Comparison of ENCODE assay signal across 16 cellular contexts in genomic region chr2:145740302-145740701, GRCh38.
DNase-seq lines count a peak whose midpoint lies in the region; ATAC-seq, FAIRE-seq and TF ChIP-seq lines count a peak whose summit lies in the region.
"Had no signal": no experiment of that assay in that cellular context is flagged by ENCODE, and none has a peak within 500 bp of the region (broad histone marks: within the 10 kb centered on the region; RNA-seq: fewer than 3 reads in every experiment).

No MANE protein-coding gene starts in this region.

- H2AFZ ChIP-seq in IMR-90 (replicated peaks; ENCODE audit: low read length, poor library complexity), result peak overlapping the region; percentile 61
- H2AFZ ChIP-seq in keratinocyte (ENCODE audit: control insufficient read depth, low read length), result peak overlapping the region; percentile 81
- H2AFZ ChIP-seq: neural progenitor cell had no signal

- peaks cover 19% of the 10 kb centered on the region for H3K4me1 Mint-ChIP-seq in activated CD8-positive, alpha-beta T cell treated with anti-CD3 and anti-CD28 coated beads for 36 hours (ENCODE audit: low read depth)
- peaks cover 4% of the 10 kb centered on the region for H3K4me1 Mint-ChIP-seq in activated CD8-positive, alpha-beta T cell treated with anti-CD3 and anti-CD28 coated beads, Interleukin-2, amount 10 ng/mL, durations not matched to agents 7 days and 5 days (ENCODE audit: low read depth)
- H3K4me1 Mint-ChIP-seq in activated naive CD8-positive, alpha-beta T cell treated with anti-CD3 and anti-CD28 coated beads for 36 hours, result peaks cover 10% of the 10 kb centered on the region
- H3K4me1 Mint-ChIP-seq: neural progenitor cell had no signal

- TF ChIP-seq CTCF in activated CD8-positive, alpha-beta T cell treated with anti-CD3 and anti-CD28 coated beads for 36 hours (IDR thresholded peaks at IDR 0.05), result no peak
- TF ChIP-seq CTCF in IMR-90 (conservative IDR thresholded peaks at IDR 0.05; ENCODE audit: low read depth, low read length) (no peak), keratinocyte (optimal IDR thresholded peaks at IDR 0.05 in 1 of 3, IDR thresholded peaks at IDR 0.05 in 1 of 3, conservative IDR thresholded peaks at IDR 0.05 in 1 of 3; ENCODE audit: extremely low read depth in 1 of 3, insufficient read depth in 2 of 3, low read length in 3 of 3) (no peak), omental fat pad (IDR thresholded peaks at IDR 0.05) (no peak)

- no peak overlapping the region for H4K91ac ChIP-seq in IMR-90 (ENCODE audit: insufficient read depth, low read depth, low read length)

- H3K4me1 ChIP-seq in IMR-90 (ENCODE audit: control insufficient read depth, insufficient read depth, low read length), result peaks cover 2% of the 10 kb centered on the region; the same call in 1 of the 2 replicates
- H3K4me1 ChIP-seq in keratinocyte (ENCODE audit: control insufficient read depth, extremely low read depth, insufficient read depth, low read length), result peaks cover 8% of the 10 kb centered on the region
- H3K4me1 ChIP-seq: Caco-2, neural progenitor cell, right lobe of liver had no signal

- no peak for TF ChIP-seq POLR2A in IMR-90 (IDR thresholded peaks at IDR 0.05; ENCODE audit: low read depth, low read length)

- dilution Hi-C loops in IMR-90 (cut with HindIII; ENCODE audit: low sequenced_read_pairs, unreplicated experiment) (no loop called here), keratinocyte (cut with MboI; ENCODE audit: extremely low pct_ligation_motif_present, low sequenced_read_pairs) (no loop called here)

- H3K9me1 ChIP-seq in IMR-90 (ENCODE audit: insufficient read depth, low read length) (no peaks in the 10 kb centered on the region), keratinocyte (ENCODE audit: control insufficient read depth, extremely low read depth, insufficient read depth, low read length) (no peaks in the 10 kb centered on the region)

- H4K8ac ChIP-seq in IMR-90 (ENCODE audit: low read depth in 2 of 2, low read length in 2 of 2), result peak overlapping the region in 1 of 2 experiments; percentile 68; a peak in 3 of 4 replicates

- no peak overlapping the region for H3K4me3 Mint-ChIP-seq in activated CD8-positive, alpha-beta T cell treated with anti-CD3 and anti-CD28 coated beads for 36 hours
- no peak overlapping the region for H3K4me3 Mint-ChIP-seq in activated CD8-positive, alpha-beta T cell treated with anti-CD3 and anti-CD28 coated beads, Interleukin-2, amount 10 ng/mL, durations not matched to agents 7 days and 5 days
- H3K4me3 Mint-ChIP-seq in activated naive CD8-positive, alpha-beta T cell treated with anti-CD3 and anti-CD28 coated beads for 36 hours, result no peak overlapping the region
- H3K4me3 Mint-ChIP-seq: activated T-cell treated with anti-CD3 and anti-CD28 coated beads, Interleukin-2, amount 50 U/mL, for 72 hours; neural progenitor cell had no signal

- H3K79me2 ChIP-seq in keratinocyte (ENCODE audit: control insufficient read depth, insufficient read depth, low read length), result no peaks in the 10 kb centered on the region

- H3K79me1 ChIP-seq in IMR-90 (ENCODE audit: low read depth in 1 of 2, low read length in 2 of 2), result no peaks in the 10 kb centered on the region

- H3K18ac ChIP-seq in IMR-90 (ENCODE audit: low read depth, low read length), result peak overlapping the region; percentile 20; the same call in 1 of the 2 replicates

- H2AK9ac ChIP-seq in IMR-90 (replicated peaks; ENCODE audit: low read depth, low read length, poor library complexity), result no peak overlapping the region

- no peak overlapping the region for H2BK15ac ChIP-seq in IMR-90 (ENCODE audit: low read depth, low read length)

- peak overlapping the region; percentile 63; the same call in 1 of the 2 replicates for H2BK120ac ChIP-seq in IMR-90 (ENCODE audit: low read depth, low read length)

- TF ChIP-seq RAD21 in IMR-90 (IDR thresholded peaks at IDR 0.05; ENCODE audit: low read length), result no peak

- peak overlapping the region; percentile 27; the same call in 1 of the 2 replicates for H2AK5ac ChIP-seq in IMR-90 (ENCODE audit: low read depth, low read length)

- no peak overlapping the region; the same call in 1 of the 2 replicates for H3K4me2 ChIP-seq in IMR-90 (ENCODE audit: low read depth, low read length)
- no peak overlapping the region for H3K4me2 ChIP-seq in keratinocyte (ENCODE audit: control insufficient read depth, extremely low read depth, insufficient read depth, low read depth, low read length)
- H3K4me2 ChIP-seq: neural progenitor cell had no signal

- no peaks in the 10 kb centered on the region for H3K36me3 ChIP-seq in IMR-90 (ENCODE audit: control insufficient read depth, insufficient read depth, low read length)
- H3K36me3 ChIP-seq in keratinocyte (ENCODE audit: control insufficient read depth in 2 of 2, extremely low read depth in 1 of 2, insufficient read depth in 2 of 2, low read length in 2 of 2), result no peaks in the 10 kb centered on the region
- H3K36me3 ChIP-seq: neural progenitor cell, right lobe of liver had no signal

- in situ Hi-C loops in IMR-90 (cut with MboI; ENCODE audit: low sequenced_read_pairs), result no loop called here

- no peaks in the 10 kb centered on the region for H3K9me3 ChIP-seq in IMR-90 (ENCODE audit: control insufficient read depth, insufficient read depth, low read length)
- no peaks in the 10 kb centered on the region for H3K9me3 ChIP-seq in keratinocyte (ENCODE audit: control insufficient read depth, low read depth, low read length)
- H3K9me3 ChIP-seq: Caco-2, right lobe of liver had no signal

- H3K4ac ChIP-seq in IMR-90 (ENCODE audit: low read depth, low read length), result peak overlapping the region; percentile 70; the same call in 1 of the 2 replicates

- H3K27ac ChIP-seq in IMR-90 (ENCODE audit: insufficient read depth, low read length), result no peak overlapping the region
- H3K27ac ChIP-seq in keratinocyte (ENCODE audit: control insufficient read depth, insufficient read depth, low read length), result no peak overlapping the region
- H3K27ac ChIP-seq: neural progenitor cell, right lobe of liver had no signal

- no peaks in the 10 kb centered on the region for H3K27me3 Mint-ChIP-seq in activated CD8-positive, alpha-beta T cell treated with anti-CD3 and anti-CD28 coated beads for 36 hours
- H3K27me3 Mint-ChIP-seq in activated CD8-positive, alpha-beta T cell treated with anti-CD3 and anti-CD28 coated beads, Interleukin-2, amount 10 ng/mL, durations not matched to agents 7 days and 5 days (ENCODE audit: low read depth), result no peaks in the 10 kb centered on the region
- H3K27me3 Mint-ChIP-seq in activated naive CD8-positive, alpha-beta T cell treated with anti-CD3 and anti-CD28 coated beads for 36 hours, result no peaks in the 10 kb centered on the region

- ATAC-seq in activated CD8-positive, alpha-beta T cell treated with anti-CD3 and anti-CD28 coated beads for 36 hours, result peak; percentile 31
- ATAC-seq in activated CD8-positive, alpha-beta T cell treated with anti-CD3 and anti-CD28 coated beads, Interleukin-2, amount 10 ng/mL, durations not matched to agents 7 days and 5 days, result no peak
- ATAC-seq in IMR-90 (ENCODE audit: low read depth) (no peak), omental fat pad (ENCODE audit: low FRiP score) (no peak), GM21367 (IDR thresholded peaks at IDR 0.05; ENCODE audit: unreplicated experiment) (no peak)
- ATAC-seq: right lobe of liver had no signal

- no peak for DNase-seq in activated CD8-positive, alpha-beta T cell treated with anti-CD3 and anti-CD28 coated beads for 36 hours
- DNase-seq in activated CD8-positive, alpha-beta T cell treated with anti-CD3 and anti-CD28 coated beads, Interleukin-2, amount 10 ng/mL, durations not matched to agents 7 days and 5 days, result no peak
- DNase-seq in IMR-90 (peak; percentile 68), keratinocyte (ENCODE audit: low read depth, low spot score) (no peak), HTR-8/SVneo (ENCODE audit: insufficient read length, low spot score) (no peak), omental fat pad (ENCODE audit: low spot score) (no peak)
- peak; percentile 1 for DNase-seq in activated naive CD8-positive, alpha-beta T cell treated with anti-CD3 and anti-CD28 coated beads for 36 hours
- DNase-seq: ACHN; activated T-cell treated with anti-CD3 and anti-CD28 coated beads, Interleukin-2, amount 50 U/mL, for 72 hours; Caco-2; NCI-H1092 treated with DMSO at 0.1 percent for 48 hours; NCI-H2171 treated with DMSO at 0.1 percent for 48 hours; right lobe of liver; stimulated activated CD4-positive, alpha-beta T cell treated with anti-CD3 and anti-CD28 coated beads, Interleukin-4, amount 100 ng/mL, for 24 hours had no signal

- FAIRE-seq in keratinocyte (lab: Jason Lieb, UNC) (peak; percentile 74), HTR-8/SVneo (lab: Jason Lieb, UNC) (no peak)

- no peaks in the 10 kb centered on the region for H3K9me3 Mint-ChIP-seq in activated CD8-positive, alpha-beta T cell treated with anti-CD3 and anti-CD28 coated beads for 36 hours
- no peaks in the 10 kb centered on the region for H3K9me3 Mint-ChIP-seq in activated CD8-positive, alpha-beta T cell treated with anti-CD3 and anti-CD28 coated beads, Interleukin-2, amount 10 ng/mL, durations not matched to agents 7 days and 5 days (ENCODE audit: insufficient read depth)
- peaks cover 6% of the 10 kb centered on the region for H3K9me3 Mint-ChIP-seq in activated naive CD8-positive, alpha-beta T cell treated with anti-CD3 and anti-CD28 coated beads for 36 hours
- H3K9me3 Mint-ChIP-seq: neural progenitor cell had no signal

- CTCF ChIA-PET in activated CD8-positive, alpha-beta T cell treated with anti-CD3 and anti-CD28 coated beads for 36 hours (lab: Charles Lee), result interaction anchor here (1.1 kb wide), 1 partner anchor 13 kb away, joined by 6 read pairs; no protein-coding TSS in a partner anchor
- CTCF ChIA-PET in activated CD8-positive, alpha-beta T cell treated with anti-CD3 and anti-CD28 coated beads, Interleukin-2, amount 10 ng/mL, durations not matched to agents 7 days and 5 days (lab: Charles Lee), result interaction anchor here (1.3 kb wide), 1 partner anchor 13 kb away, joined by 4 read pairs; no protein-coding TSS in a partner anchor
- CTCF ChIA-PET in IMR-90 (lab: Yijun Ruan, JAX), result no interaction called here

- intact Hi-C loops in activated CD8-positive, alpha-beta T cell treated with anti-CD3 and anti-CD28 coated beads for 36 hours (cut with micrococcal nuclease), result no loop called here
- intact Hi-C loops in IMR-90 (cut with micrococcal nuclease), result no loop called here

- POLR2A ChIA-PET in activated CD8-positive, alpha-beta T cell treated with anti-CD3 and anti-CD28 coated beads for 36 hours (lab: Charles Lee), result no interaction called here
- POLR2A ChIA-PET in activated CD8-positive, alpha-beta T cell treated with anti-CD3 and anti-CD28 coated beads, Interleukin-2, amount 10 ng/mL, durations not matched to agents 7 days and 5 days (lab: Charles Lee), result no interaction called here
- POLR2A ChIA-PET in IMR-90 (lab: Charles Lee; ENCODE audit: unreplicated experiment), result no interaction called here

- H3K36me3 Mint-ChIP-seq in activated CD8-positive, alpha-beta T cell treated with anti-CD3 and anti-CD28 coated beads for 36 hours (ENCODE audit: low read depth), result peaks cover 3% of the 10 kb centered on the region
- no peaks in the 10 kb centered on the region for H3K36me3 Mint-ChIP-seq in activated CD8-positive, alpha-beta T cell treated with anti-CD3 and anti-CD28 coated beads, Interleukin-2, amount 10 ng/mL, durations not matched to agents 7 days and 5 days (ENCODE audit: low read depth)
- H3K36me3 Mint-ChIP-seq in activated naive CD8-positive, alpha-beta T cell treated with anti-CD3 and anti-CD28 coated beads for 36 hours, result no peaks in the 10 kb centered on the region
- H3K36me3 Mint-ChIP-seq: neural progenitor cell had no signal

- WGBS in IMR-90 (ENCODE audit: extremely low coverage in 2 of 2, insufficient read length in 1 of 2), 2 experiments, result no CpG with 5 or more reads among the region's 3 CpGs

- no peaks in the 10 kb centered on the region for H3K27me3 ChIP-seq in IMR-90 (ENCODE audit: control insufficient read depth, insufficient read depth, low read length)
- no peaks in the 10 kb centered on the region for H3K27me3 ChIP-seq in keratinocyte (ENCODE audit: control insufficient read depth, extremely low read depth, insufficient read depth, low read length)
- H3K27me3 ChIP-seq: neural progenitor cell, right lobe of liver had no signal

- H3K56ac ChIP-seq in IMR-90 (ENCODE audit: extremely low read depth, insufficient read depth, low read length), result no peak overlapping the region

- H4K20me1 ChIP-seq in IMR-90 (ENCODE audit: insufficient read depth, low read length), result no peaks in the 10 kb centered on the region
- H4K20me1 ChIP-seq in keratinocyte (ENCODE audit: control insufficient read depth, extremely low read depth, insufficient read depth, low read length), result no peaks in the 10 kb centered on the region

- no peak overlapping the region for H4K5ac ChIP-seq in IMR-90 (ENCODE audit: low read depth, low read length)

- H2BK5ac ChIP-seq in IMR-90 (ENCODE audit: low read depth, low read length, poor library complexity, severe bottlenecking), result peak overlapping the region; percentile 70

- H2BK20ac ChIP-seq in IMR-90 (ENCODE audit: low read depth, low read length), result peak overlapping the region; percentile 91; the same call in 1 of the 2 replicates

- no peak overlapping the region for H3K4me3 ChIP-seq in IMR-90 (ENCODE audit: insufficient read depth, low read depth, low read length)
- H3K4me3 ChIP-seq in keratinocyte (ENCODE audit: control insufficient read depth in 2 of 3, extremely low read depth in 1 of 3, insufficient read depth in 2 of 3, low read depth in 1 of 3, low read length in 3 of 3), result no peak overlapping the region
- H3K4me3 ChIP-seq: neural progenitor cell, right lobe of liver had no signal

- 0 out of 2 replicates have a peak overlapping the region, but pooled peaks have one; percentile 25 for H3K14ac ChIP-seq in IMR-90 (replicated peaks; ENCODE audit: low read depth, low read length)

- BruUV-seq in IMR-90 (replicated peaks; lab: Mats Ljungman, UMichigan), result no TSS peak

- peak overlapping the region; percentile 51; the same call in 1 of the 2 replicates for H3K23ac ChIP-seq in IMR-90 (ENCODE audit: low read depth, low read length)

- H3K27ac Mint-ChIP-seq in activated CD8-positive, alpha-beta T cell treated with anti-CD3 and anti-CD28 coated beads for 36 hours, result peak overlapping the region; percentile 10
- H3K27ac Mint-ChIP-seq in activated CD8-positive, alpha-beta T cell treated with anti-CD3 and anti-CD28 coated beads, Interleukin-2, amount 10 ng/mL, durations not matched to agents 7 days and 5 days, result no peak overlapping the region
- H3K27ac Mint-ChIP-seq in activated naive CD8-positive, alpha-beta T cell treated with anti-CD3 and anti-CD28 coated beads for 36 hours, result peak overlapping the region; percentile 74
- H3K27ac Mint-ChIP-seq: activated T-cell treated with anti-CD3 and anti-CD28 coated beads, Interleukin-2, amount 50 U/mL, for 72 hours; neural progenitor cell had no signal

- H3K9ac ChIP-seq in IMR-90 (ENCODE audit: low read depth, low read length) (no peak overlapping the region), keratinocyte (ENCODE audit: control insufficient read depth, extremely low read depth, insufficient read depth, low read length) (no peak overlapping the region)
- H3K9ac ChIP-seq: neural progenitor cell had no signal

Comparison
In these comparisons a context has a peak if more than half of its experiments do, and no peak if none do; other contexts are left out.
1. DNase-seq: peak in IMR-90 (single experiment) and activated naive CD8-positive, alpha-beta T cell treated with anti-CD3 and anti-CD28 coated beads for 36 hours (single experiment); none in activated CD8-positive, alpha-beta T cell treated with anti-CD3 and anti-CD28 coated beads for 36 hours (single experiment), activated CD8-positive, alpha-beta T cell treated with anti-CD3 and anti-CD28 coated beads, Interleukin-2, amount 10 ng/mL, durations not matched to agents 7 days and 5 days (single experiment), keratinocyte (single experiment), HTR-8/SVneo (single experiment) and omental fat pad (single experiment).